ENCODE assay signal across 8 cellular contexts in the genomic region with DNA sequence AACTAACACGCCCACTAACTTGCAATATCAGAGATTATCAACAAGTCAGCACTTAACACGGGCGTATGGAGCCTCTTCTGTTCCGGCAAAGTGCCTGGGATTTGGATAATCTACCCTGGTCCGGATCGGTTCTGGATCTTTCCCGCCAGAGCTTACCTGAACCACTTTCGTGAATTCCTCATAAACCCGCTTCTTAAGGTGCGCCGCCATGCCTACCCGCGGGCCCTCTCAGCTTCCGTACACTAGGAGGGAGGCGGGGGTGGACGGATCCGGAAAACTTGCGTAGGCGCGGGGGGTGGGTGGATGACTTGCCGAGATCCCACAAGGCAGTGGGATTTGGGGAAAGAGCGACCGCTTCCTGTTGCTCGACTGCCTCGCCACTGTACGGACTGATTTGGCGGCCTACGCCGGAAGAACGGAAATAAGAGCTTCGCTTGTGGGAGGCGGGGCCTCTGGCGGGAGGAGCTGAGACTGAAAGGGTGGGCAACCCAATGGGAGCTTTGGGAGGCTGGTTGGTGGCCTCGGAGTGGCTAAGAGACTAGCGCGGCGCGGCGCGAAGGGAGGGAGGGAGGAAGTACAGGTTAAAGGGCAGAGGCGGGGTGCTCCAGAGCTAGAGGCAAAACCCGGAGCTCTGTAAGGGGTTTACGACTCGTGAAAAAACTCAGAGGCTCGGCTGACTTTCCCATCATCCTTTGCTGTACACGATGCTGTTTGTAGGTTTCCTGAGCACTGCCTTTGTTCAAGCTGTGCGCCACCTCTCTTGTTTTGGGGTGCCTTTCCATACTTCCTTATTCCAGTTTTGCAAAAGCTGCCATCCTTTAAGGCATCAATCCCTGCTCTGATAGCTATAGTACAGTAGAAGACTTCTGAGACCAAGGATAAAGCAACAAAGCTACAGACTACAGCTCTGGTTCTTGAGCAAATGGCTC. TPM values are rescaled to one million over a fixed set of nuclear protein-coding genes. Genes with fewer than 3 reads are reported as not detected.
DNase-seq lines count a peak whose midpoint lies in the region; ATAC-seq lines count a peak whose summit lies in the region.

INTS4 (minus strand) TSS at position 235 of the 929 bp plus-strand sequence; CDS start at position 210, 25 bp downstream.

- peak; percentile 97 for ATAC-seq in GM21529 (IDR thresholded peaks at IDR 0.05; ENCODE audit: unreplicated experiment)

- peaks cover 3% of the 10 kb centered on the region for H3K36me3 Mint-ChIP-seq in IgD-negative memory B cell

- H3K27me3 Mint-ChIP-seq in IgD-negative memory B cell = no peaks in the 10 kb centered on the region

- peak; percentile 97 for DNase-seq in DMS114 treated with DMSO at 0.1 percent for 48 hours (lab: John Stamatoyannopoulos, UW; ENCODE audit: unreplicated experiment)
- DNase-seq in OCI-M2 (lab: John Stamatoyannopoulos, UW; ENCODE audit: unreplicated experiment) = peak; percentile 92
- DNase-seq in activated T-cell treated with anti-CD3 and anti-CD28 coated beads for 4 hours = peak; percentile 97
- DNase-seq in epidermal melanocyte (ENCODE audit: insufficient read length, low spot score) = peak; percentile 93
- DNase-seq in middle frontal gyrus (ENCODE audit: extremely low spot score, low spot score) = peak; percentile 99
- peak; percentile 94 to 95 for DNase-seq in stimulated activated CD8-positive, alpha-beta memory T cell treated with anti-CD3 and anti-CD28 coated beads, Interleukin-2, amount 100 ng/mL, for 48 hours (ENCODE audit: low read depth in 2 of 2)

- peaks cover 10 to 25% (median 24%) of the 10 kb centered on the region in 3 donors for H3K4me1 Mint-ChIP-seq in IgD-negative memory B cell

- H3K9me3 Mint-ChIP-seq in IgD-negative memory B cell = no peaks in the 10 kb centered on the region

- peak within 1 kb of the TSS; percentile 97 to 98 (median 97) for H3K27ac Mint-ChIP-seq in IgD-negative memory B cell

- peak within 1 kb of the TSS; percentile 94 to 98 (median 98) for H3K4me3 Mint-ChIP-seq in IgD-negative memory B cell

RNA-seq across cellular contexts. Expression of gene INTS4, which starts in this region (rescaled TPM):
- polyA plus RNA-seq in IgD-negative memory B cell = 34.6 TPM

Comparison
In these comparisons a context has a peak if more than half of its experiments do, and no peak if none do; other contexts are left out.
1. Peak in every context shown above with its lines: DNase-seq and ATAC-seq.